Comparison of ENCODE assay signal across 1 cellular context in genomic region chr5:141923443-141924313, GRCh38.
A peak's percentile ranks its signal among the peaks of the same experiment; 100 is the strongest.
TF ChIP-seq lines count a peak whose summit lies in the region.

TSS of gene DELE1 (plus strand) at chr5:141923871. CDS start at chr5:141923942, 71 bp downstream.

TF ChIP-seq in HepG2, 621 proteins besides CTCF, POLR2A, EP300 and RAD21 (continued from another document and continues in another):
- TF ChIP-seq E2F5 (CRISPR knock-in tag; conservative IDR thresholded peaks at IDR 0.05) (no peak), CREB1 (IDR thresholded peaks at IDR 0.05) (peak; percentile 54; the same call in 1 of the 2 replicates), CREB1 (CRISPR knock-in tag; IDR thresholded peaks at IDR 0.05) (peak; percentile 83), ZNF136 (CRISPR knock-in tag; IDR thresholded peaks at IDR 0.05; ENCODE audit: low read depth) (peak; percentile 86), GMEB2 (CRISPR knock-in tag; IDR thresholded peaks at IDR 0.05; ENCODE audit: low read depth) (no peak), NR2C2 (CRISPR knock-in tag; IDR thresholded peaks at IDR 0.05; ENCODE audit: borderline replicate concordance) (peak; percentile 87), ZC3H13 (CRISPR knock-in tag; IDR thresholded peaks at IDR 0.05) (no peak), BCL6 (CRISPR knock-in tag; IDR thresholded peaks at IDR 0.05) (peak; percentile 20; the same call in 1 of the 2 replicates), HBP1 (CRISPR knock-in tag; IDR thresholded peaks at IDR 0.05; ENCODE audit: low read depth) (peak; percentile 92), BRCA1 (CRISPR knock-in tag; IDR thresholded peaks at IDR 0.05) (no peak), HNRNPK (IDR thresholded peaks at IDR 0.05; ENCODE audit: low read depth, low read length, poor library complexity, severe bottlenecking) (no peak), ZNF678 (CRISPR knock-in tag; IDR thresholded peaks at IDR 0.05) (peak; percentile 94), KLF16 (CRISPR knock-in tag; IDR thresholded peaks at IDR 0.05) (peak; percentile 67 to 71; a peak in 3 of 4 replicates), PPARG (CRISPR knock-in tag; conservative IDR thresholded peaks at IDR 0.05) (no peak), GMEB1 (CRISPR knock-in tag; IDR thresholded peaks at IDR 0.05; ENCODE audit: borderline replicate concordance) (peak; percentile 81), ZBTB7A (CRISPR knock-in tag; IDR thresholded peaks at IDR 0.05) (0 out of 2 replicates have a peak, but pooled peaks have one; percentile 48), ZNF782 (CRISPR knock-in tag; IDR thresholded peaks at IDR 0.05; ENCODE audit: borderline replicate concordance) (peak; percentile 98), RXRB (CRISPR knock-in tag; IDR thresholded peaks at IDR 0.05; ENCODE audit: borderline replicate concordance) (0 out of 2 replicates have a peak, but pooled peaks have one; percentile 20), NFYC (CRISPR knock-in tag; IDR thresholded peaks at IDR 0.05) (peak; percentile 85), KLF15 (CRISPR knock-in tag; IDR thresholded peaks at IDR 0.05; ENCODE audit: borderline replicate concordance) (no peak), ZC3H4 (CRISPR knock-in tag; IDR thresholded peaks at IDR 0.05; ENCODE audit: borderline replicate concordance) (no peak), SKIL (CRISPR knock-in tag; IDR thresholded peaks at IDR 0.05; ENCODE audit: borderline replicate concordance) (no peak), ARNTL (CRISPR knock-in tag; IDR thresholded peaks at IDR 0.05) (peak; percentile 86), ATF4 (CRISPR knock-in tag; IDR thresholded peaks at IDR 0.05) (no peak), PHB2 (IDR thresholded peaks at IDR 0.05; ENCODE audit: partially characterized antibody) (no peak), ZNF792 (CRISPR knock-in tag; IDR thresholded peaks at IDR 0.05) (no peak), UBTF (CRISPR knock-in tag; IDR thresholded peaks at IDR 0.05) (peak; percentile 92), ATF1 (CRISPR knock-in tag; IDR thresholded peaks at IDR 0.05) (peak; percentile 80; the same call in 1 of the 2 replicates), SMAD3 (CRISPR knock-in tag; IDR thresholded peaks at IDR 0.05) (peak; percentile 55; the same call in 1 of the 2 replicates), ISL2 (CRISPR knock-in tag; IDR thresholded peaks at IDR 0.05) (no peak; the same call in 1 of the 2 replicates), SMAD9 (CRISPR knock-in tag; IDR thresholded peaks at IDR 0.05) (no peak), HINFP (CRISPR knock-in tag; IDR thresholded peaks at IDR 0.05; ENCODE audit: low read depth) (no peak), CHD2 (IDR thresholded peaks at IDR 0.05; ENCODE audit: low read depth, low read length) (peak; percentile 71), SAP130 (CRISPR knock-in tag; IDR thresholded peaks at IDR 0.05; ENCODE audit: low read depth) (peak; percentile 91), ZNF512B (CRISPR knock-in tag; IDR thresholded peaks at IDR 0.05; ENCODE audit: borderline replicate concordance) (peak; percentile 21; the same call in 1 of the 2 replicates), ZNF530 (CRISPR knock-in tag; IDR thresholded peaks at IDR 0.05; ENCODE audit: low read depth) (no peak), KDM2A (CRISPR knock-in tag; IDR thresholded peaks at IDR 0.05; ENCODE audit: borderline replicate concordance, low read depth) (peak; percentile 70; the same call in 1 of the 2 replicates), ZNF780A (CRISPR knock-in tag; IDR thresholded peaks at IDR 0.05) (no peak), TBL1XR1 (IDR thresholded peaks at IDR 0.05; ENCODE audit: borderline replicate concordance, low read length, partially characterized antibody) (no peak), ZNF317 (CRISPR knock-in tag; IDR thresholded peaks at IDR 0.05) (peak; percentile 89), THAP11 (CRISPR knock-in tag; IDR thresholded peaks at IDR 0.05) (peak; percentile 88), ELF4 (CRISPR knock-in tag; IDR thresholded peaks at IDR 0.05; ENCODE audit: borderline replicate concordance) (peak; percentile 73; the same call in 1 of the 2 replicates), POGZ (CRISPR knock-in tag; IDR thresholded peaks at IDR 0.05) (peak; percentile 83), ARID5B (CRISPR knock-in tag; IDR thresholded peaks at IDR 0.05) (no peak; the same call in 1 of the 2 replicates), WIZ (CRISPR knock-in tag; IDR thresholded peaks at IDR 0.05) (no peak)
